16 cellular contexts compared by ENCODE assay signal in the genomic region with DNA sequence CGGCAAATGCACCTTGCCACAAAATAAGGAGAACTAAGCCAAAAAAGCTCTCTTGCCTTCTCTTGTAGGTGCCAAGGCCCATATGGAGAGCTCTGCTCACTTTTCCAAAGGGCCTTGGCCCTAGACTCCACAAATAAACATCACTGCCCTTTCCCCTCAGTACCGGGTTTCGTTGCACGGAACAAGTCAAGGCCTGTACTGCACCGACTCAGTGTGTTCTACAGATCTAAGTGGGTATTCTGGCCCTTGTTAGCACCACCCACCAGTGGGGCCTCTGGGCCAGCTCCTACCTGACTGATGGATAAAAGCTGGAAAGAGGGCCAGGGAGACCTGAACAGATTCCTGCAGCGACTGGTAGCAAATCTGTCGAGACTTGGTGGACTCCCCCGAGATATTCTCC.
DNase-seq lines count a peak whose midpoint lies in the region; ATAC-seq and TF ChIP-seq lines count a peak whose summit lies in the region.
"Had no signal": no experiment of that assay in that cellular context is flagged by ENCODE, and none has a peak within 500 bp of the region (broad histone marks: within the 10 kb centered on the region; RNA-seq: fewer than 3 reads in every experiment).

No MANE protein-coding gene starts in this region.

- peak; percentile 91 for DNase-seq in DMS79 treated with DMSO at 0.1 percent for 48 hours (lab: John Stamatoyannopoulos, UW)
- peak; percentile 42 for DNase-seq in NCI-H2196 (lab: John Stamatoyannopoulos, UW; ENCODE audit: unreplicated experiment)
- no peak for DNase-seq in nephron progenitor cell
- no peak for DNase-seq in SHP77 (lab: John Stamatoyannopoulos, UW)
- DNase-seq: activated CD4-positive, alpha-beta T cell treated with anti-CD3 and anti-CD28 coated beads for 48 hours; foreskin melanocyte; Kasumi-1; left ventricle myocardium superior; NCI-H2029; NCI-H510A; stimulated activated CD4-positive, alpha-beta T cell treated with anti-CD3 and anti-CD28 coated beads, Interleukin-2, amount 100 ng/mL, for 48 hours; stimulated activated naive CD4-positive, alpha-beta T cell treated with Interleukin-2 at 50 U/mL for 16 hours; T-helper 2 cell had no signal

- no peak for TF ChIP-seq CTCF in nephron progenitor cell (IDR thresholded peaks at IDR 0.05)

- no peaks in the 10 kb centered on the region for H3K9me3 Mint-ChIP-seq in dendritic cell treated with granulocyte-macrophage colony-stimulating factor and Interleukin-4, amounts not matched to agents 40 ng/mL and 50 ng/mL, for 4 days
- H3K9me3 Mint-ChIP-seq in nephron progenitor cell = no peaks in the 10 kb centered on the region

- H3K27ac Mint-ChIP-seq in dendritic cell treated with granulocyte-macrophage colony-stimulating factor and Interleukin-4, amounts not matched to agents 40 ng/mL and 50 ng/mL, for 4 days = peak overlapping the region; percentile 72
- peak overlapping the region; percentile 81 for H3K27ac Mint-ChIP-seq in nephron progenitor cell

- peaks cover 99% of the 10 kb centered on the region for H3K36me3 Mint-ChIP-seq in dendritic cell treated with granulocyte-macrophage colony-stimulating factor and Interleukin-4, amounts not matched to agents 40 ng/mL and 50 ng/mL, for 4 days (ENCODE audit: low read depth)
- H3K36me3 Mint-ChIP-seq in nephron progenitor cell (ENCODE audit: low read depth) = peaks cover 70% of the 10 kb centered on the region

- intact Hi-C loops in dendritic cell treated with granulocyte-macrophage colony-stimulating factor and Interleukin-4, amounts not matched to agents 40 ng/mL and 50 ng/mL, for 4 days (cut with micrococcal nuclease) = loop anchor here (5.0 kb wide), 1 partner anchor 60 kb away; no protein-coding TSS in a partner anchor

- no peaks in the 10 kb centered on the region for H3K27me3 Mint-ChIP-seq in dendritic cell treated with granulocyte-macrophage colony-stimulating factor and Interleukin-4, amounts not matched to agents 40 ng/mL and 50 ng/mL, for 4 days
- H3K27me3 Mint-ChIP-seq in nephron progenitor cell (ENCODE audit: low read depth, poor library complexity) = no peaks in the 10 kb centered on the region

- ATAC-seq in HG02840 (IDR thresholded peaks at IDR 0.05; ENCODE audit: low FRiP score, unreplicated experiment) (no peak), GM18868 (IDR thresholded peaks at IDR 0.05; ENCODE audit: unreplicated experiment) (no peak)
- ATAC-seq: left ventricle myocardium superior had no signal

- H3K4me3 Mint-ChIP-seq in dendritic cell treated with granulocyte-macrophage colony-stimulating factor and Interleukin-4, amounts not matched to agents 40 ng/mL and 50 ng/mL, for 4 days = no peak overlapping the region
- no peak overlapping the region for H3K4me3 Mint-ChIP-seq in nephron progenitor cell

- H3K4me1 Mint-ChIP-seq in dendritic cell treated with granulocyte-macrophage colony-stimulating factor and Interleukin-4, amounts not matched to agents 40 ng/mL and 50 ng/mL, for 4 days (ENCODE audit: low read depth) = peaks cover 48% of the 10 kb centered on the region
- no peaks in the 10 kb centered on the region for H3K4me1 Mint-ChIP-seq in nephron progenitor cell

Comparison
In these comparisons a context has a peak if more than half of its experiments do, and no peak if none do; other contexts are left out.
1. DNase-seq: peak in DMS79 treated with DMSO at 0.1 percent for 48 hours (single experiment) and NCI-H2196 (single experiment); none in nephron progenitor cell (single experiment) and SHP77 (0 of 2).